ENCODE assay signal across 19 cellular contexts in the genomic region with DNA sequence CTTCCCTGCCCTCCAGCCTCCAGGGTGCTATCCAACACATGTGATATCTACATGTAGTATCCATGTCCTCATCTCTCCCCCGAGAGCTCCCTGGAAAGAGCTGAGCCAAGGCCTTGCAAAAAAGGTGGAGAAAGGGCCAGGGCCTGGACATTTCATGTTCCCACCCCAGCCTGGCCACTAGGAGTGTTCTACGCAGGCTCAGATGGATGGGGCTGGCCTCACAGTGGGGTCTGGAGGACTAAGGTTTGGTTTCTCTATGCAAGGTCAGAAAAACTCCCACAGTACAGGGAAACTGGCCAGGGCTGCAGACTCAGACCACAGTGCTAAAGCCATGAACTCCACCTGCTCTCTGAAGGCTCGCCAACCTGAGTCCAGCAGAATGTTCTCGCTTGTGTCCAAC. TPM values are rescaled to one million over a fixed set of nuclear protein-coding genes. Genes with fewer than 3 reads are reported as not detected.
"Had no signal": no experiment of that assay in that cellular context is flagged by ENCODE, and none has a peak within 500 bp of the region (broad histone marks: within the 10 kb centered on the region; RNA-seq: fewer than 3 reads in every experiment).

No MANE protein-coding gene starts in this region.

- H3K9me3 ChIP-seq: breast epithelium, right atrium auricular region, thoracic aorta had no signal

- H3K9me3 Mint-ChIP-seq: natural killer cell treated with Interleukin-12 subunit alpha and Interleukin-12 subunit beta and Interleukin-15 and Interleukin-18, amount 100 ng/mL, for 72 hours had no signal

- H3K27me3 ChIP-seq: breast epithelium, right atrium auricular region had no signal

- H3K27me3 Mint-ChIP-seq: activated naive CD8-positive, alpha-beta T cell; natural killer cell treated with Interleukin-12 subunit alpha and Interleukin-12 subunit beta and Interleukin-15 and Interleukin-18, amount 100 ng/mL, for 72 hours had no signal

- H3K4me1 ChIP-seq: breast epithelium, right atrium auricular region had no signal

- H3K36me3 Mint-ChIP-seq: activated naive CD8-positive, alpha-beta T cell; natural killer cell treated with Interleukin-12 subunit alpha and Interleukin-12 subunit beta and Interleukin-15 and Interleukin-18, amount 100 ng/mL, for 72 hours had no signal

- H3K4me3 ChIP-seq: breast epithelium, right atrium auricular region, skin epidermis, thoracic aorta had no signal

- DNase-seq: activated gamma-delta T cell; cerebellar nuclear complex; effector CD8-positive, alpha-beta T cell; foreskin melanocyte; kidney glomerular epithelial cell; nucleus accumbens; stimulated activated CD4-positive, alpha-beta T cell treated with anti-CD3 and anti-CD28 coated beads, Interleukin-4, amount 100 ng/mL, for 24 hours; T-helper 9 cell had no signal

- ATAC-seq: natural killer cell treated with Interleukin-12 subunit alpha and Interleukin-12 subunit beta and Interleukin-15 and Interleukin-18, amount 100 ng/mL, for 72 hours had no signal

- H3K4me3 Mint-ChIP-seq: activated naive CD8-positive, alpha-beta T cell; natural killer cell treated with Interleukin-12 subunit alpha and Interleukin-12 subunit beta and Interleukin-15 and Interleukin-18, amount 100 ng/mL, for 72 hours had no signal

- H3K27ac ChIP-seq: breast epithelium, right atrium auricular region, skin epidermis, thoracic aorta had no signal

- H3K36me3 ChIP-seq: breast epithelium, right atrium auricular region, thoracic aorta had no signal

RNA-seq across cellular contexts. Expression of a gene that starts 1.5 kb away (rescaled TPM):
- total RNA-seq: breast epithelium, liver, mesenteric fat pad, posterior vena cava, right atrium auricular region, thoracic aorta, ureter had no signal
- polyA plus RNA-seq: aorta, liver had no signal

RNA-seq across cellular contexts. Expression of a gene that starts 11.6 kb away (rescaled TPM):
- total RNA-seq: aorta, breast epithelium, liver, mesenteric fat pad, posterior vena cava, right atrium auricular region, thoracic aorta, ureter had no signal
- polyA plus RNA-seq: aorta, liver had no signal
